Comparison of ENCODE assay signal across 8 cellular contexts in the genomic region with DNA sequence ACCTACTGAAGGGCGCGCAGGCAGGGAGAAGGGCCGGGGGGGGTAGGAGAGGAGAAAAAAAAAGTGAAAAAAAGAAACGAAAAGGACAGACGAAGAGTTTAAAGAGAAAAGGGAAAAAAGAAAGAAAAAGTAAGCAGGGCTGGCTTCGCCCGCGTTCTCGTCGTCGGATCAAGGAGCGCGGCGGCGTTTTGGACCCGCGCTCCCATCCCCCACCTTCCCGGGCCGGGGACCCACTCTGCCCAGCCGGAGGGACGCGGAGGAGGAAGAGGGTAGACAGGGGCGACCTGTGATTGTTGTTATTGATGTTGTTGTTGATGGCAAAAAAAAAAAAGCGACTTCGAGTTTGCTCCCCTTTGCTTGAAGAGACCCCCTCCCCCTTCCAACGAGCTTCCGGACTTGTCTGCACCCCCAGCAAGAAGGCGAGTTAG. TPM values are rescaled to one million over a fixed set of nuclear protein-coding genes. Genes with fewer than 3 reads are reported as not detected.
DNase-seq lines count a peak whose midpoint lies in the region; ATAC-seq and TF ChIP-seq lines count a peak whose summit lies in the region.

No MANE protein-coding gene starts in this region.

- no peaks in the 10 kb centered on the region for H3K9me3 Mint-ChIP-seq in naive B cell

- H3K27me3 ChIP-seq in DND-41 (ENCODE audit: insufficient read depth, low read length, poor library complexity), result no peaks in the 10 kb centered on the region

- DNase-seq in DND-41 (no peak), LNCaP clone FGC (ENCODE audit: low read depth) (no peak), choroid plexus epithelial cell (ENCODE audit: low read depth) (no peak), naive B cell (peak; percentile 22), CD1c-positive myeloid dendritic cell (ENCODE audit: extremely low spot score) (no peak)

- peaks cover 45% of the 10 kb centered on the region for H4K20me1 ChIP-seq in DND-41 (ENCODE audit: insufficient read depth, low read length)

- no peak overlapping the region for H2AFZ ChIP-seq in DND-41 (ENCODE audit: low read depth, low read length)

- peak overlapping the region in 7 of 8 donors; percentile 90 to 98 (median 93) for H3K4me3 Mint-ChIP-seq in naive B cell

- H3K36me3 Mint-ChIP-seq in naive B cell, result no peaks in the 10 kb centered on the region

- H3K4me1 Mint-ChIP-seq in naive B cell, result peaks cover 20 to 23% (median 21%) of the 10 kb centered on the region in 3 donors

- peaks cover 60% of the 10 kb centered on the region for H3K36me3 ChIP-seq in DND-41 (ENCODE audit: insufficient read depth, low read length)

- peaks cover 0 to 12% (median 7%) of the 10 kb centered on the region in 3 donors for H3K27me3 Mint-ChIP-seq in naive B cell

- peaks cover 43% of the 10 kb centered on the region for H3K4me1 ChIP-seq in DND-41 (ENCODE audit: insufficient read depth, low read length)

- TF ChIP-seq CTCF in DND-41 (IDR thresholded peaks at IDR 0.05; ENCODE audit: borderline replicate concordance, extremely low read depth, low read length, poor library complexity, severe bottlenecking) (no peak), LNCaP clone FGC (IDR thresholded peaks at IDR 0.05; ENCODE audit: control insufficient read depth, extremely low read depth, insufficient read depth) (no peak), choroid plexus epithelial cell (conservative IDR thresholded peaks at IDR 0.05; ENCODE audit: low read depth, low read length) (no peak)

- H3K9ac ChIP-seq in DND-41 (ENCODE audit: low read depth, low read length), result peak overlapping the region; percentile 73

- peak overlapping the region; percentile 64 for H3K4me2 ChIP-seq in DND-41 (ENCODE audit: insufficient read depth, low read length)

- peaks cover 82% of the 10 kb centered on the region for H3K79me2 ChIP-seq in DND-41 (ENCODE audit: insufficient read depth, low read length)

- H3K27ac Mint-ChIP-seq in naive B cell, result peak overlapping the region in 5 of 6 donors; percentile 90 to 99 (median 95)

- H3K9me3 ChIP-seq in DND-41 (ENCODE audit: insufficient read depth, low read length, severe bottlenecking), result no peaks in the 10 kb centered on the region

- no peak for ATAC-seq in DND-41 (ENCODE audit: insufficient read depth, low read depth)
- ATAC-seq in naive B cell (ENCODE audit: low read depth in 2 of 2), result no peak
- no peak for ATAC-seq in HG03045 (IDR thresholded peaks at IDR 0.05; ENCODE audit: unreplicated experiment)
- no peak for ATAC-seq in HG03469 (IDR thresholded peaks at IDR 0.05; ENCODE audit: unreplicated experiment)
- no peak for ATAC-seq in HG02981 (IDR thresholded peaks at IDR 0.05; ENCODE audit: unreplicated experiment)

- H3K27ac ChIP-seq in DND-41 (ENCODE audit: low read length), result peak overlapping the region; percentile 92

- H3K4me3 ChIP-seq in DND-41 (ENCODE audit: low read depth in 1 of 2, low read length in 2 of 2) (peak overlapping the region; percentile 50 to 67), LNCaP clone FGC (ENCODE audit: low read depth, low read length) (peak overlapping the region; percentile 77), choroid plexus epithelial cell (ENCODE audit: low read depth, low read length) (peak overlapping the region; percentile 95)

RNA-seq across cellular contexts. Expression of gene SOX4, which starts 2.4 kb away (rescaled TPM):
- 1 to 10 TPM; 1.8 to 4.6 (median 3.1) TPM for polyA plus RNA-seq in naive B cell (ENCODE audit: low read depth in 6 of 6)
